Comparison of ENCODE assay signal across 8 cellular contexts in genomic region chr7:66629222-66629658, GRCh38. TPM values are rescaled to one million over a fixed set of nuclear protein-coding genes. Genes with fewer than 3 reads are reported as not detected.
A peak's percentile ranks its signal among the peaks of the same experiment; 100 is the strongest.
DNase-seq lines count a peak whose midpoint lies in the region; ATAC-seq and TF ChIP-seq lines count a peak whose summit lies in the region.

No MANE protein-coding gene starts in this region.

- H3K36me3 ChIP-seq in iPS-18a (ENCODE audit: control insufficient read depth, low read depth, low read length), result no peaks in the 10 kb centered on the region

- no peaks in the 10 kb centered on the region for H3K27me3 Mint-ChIP-seq in stimulated activated memory B cell treated with anti-CD40 and anti-IgM and Interleukin-4, amounts not matched to agents 10 μg/mL and 1 μg/mL and 100 μg/mL, for 72 hours

- H3K36me3 Mint-ChIP-seq in stimulated activated memory B cell treated with anti-CD40 and anti-IgM and Interleukin-4, amounts not matched to agents 10 μg/mL and 1 μg/mL and 100 μg/mL, for 72 hours, result peaks cover 12% of the 10 kb centered on the region

- ATAC-seq in HG02852 (IDR thresholded peaks at IDR 0.05; ENCODE audit: unreplicated experiment), result peak; percentile 5
- peak; percentile 21 for ATAC-seq in stimulated activated memory B cell treated with anti-CD40 and anti-IgM and Interleukin-4, amounts not matched to agents 10 μg/mL and 1 μg/mL and 100 μg/mL, for 72 hours
- no peak for ATAC-seq in HG03039 (IDR thresholded peaks at IDR 0.05; ENCODE audit: unreplicated experiment)

- H3K27ac Mint-ChIP-seq in stimulated activated memory B cell treated with anti-CD40 and anti-IgM and Interleukin-4, amounts not matched to agents 10 μg/mL and 1 μg/mL and 100 μg/mL, for 72 hours, result peak overlapping the region; percentile 79

- H3K27ac ChIP-seq in C4-2B, result peak overlapping the region; percentile 61
- peak overlapping the region; percentile 77 for H3K27ac ChIP-seq in adipose tissue (ENCODE audit: low read depth, low read length)
- H3K27ac ChIP-seq in iPS-18a (ENCODE audit: low read length), result no peak overlapping the region

- H3K4me3 Mint-ChIP-seq in stimulated activated memory B cell treated with anti-CD40 and anti-IgM and Interleukin-4, amounts not matched to agents 10 μg/mL and 1 μg/mL and 100 μg/mL, for 72 hours, result peak overlapping the region; percentile 91

- H3K9me3 Mint-ChIP-seq in stimulated activated memory B cell treated with anti-CD40 and anti-IgM and Interleukin-4, amounts not matched to agents 10 μg/mL and 1 μg/mL and 100 μg/mL, for 72 hours, result no peaks in the 10 kb centered on the region

- peaks cover 3% of the 10 kb centered on the region for H3K4me1 ChIP-seq in iPS-18a (ENCODE audit: control insufficient read depth, low read depth, low read length)

- no peaks in the 10 kb centered on the region for H3K9me3 ChIP-seq in iPS-18a (ENCODE audit: control insufficient read depth, low read depth, low read length)

- no peak for TF ChIP-seq CTCF in C4-2B (conservative IDR thresholded peaks at IDR 0.05)

- H3K9ac ChIP-seq in iPS-18a (ENCODE audit: low read length), result peak overlapping the region; percentile 30

- peaks cover 52% of the 10 kb centered on the region for H3K4me1 Mint-ChIP-seq in stimulated activated memory B cell treated with anti-CD40 and anti-IgM and Interleukin-4, amounts not matched to agents 10 μg/mL and 1 μg/mL and 100 μg/mL, for 72 hours

- 7 to 29% (median 12%) methylated on average over 10 to 30 of the region's 30 CpGs for WGBS in adipose tissue, 3 donors

- peak overlapping the region; percentile 61 for H3K4me3 ChIP-seq in iPS-18a (ENCODE audit: low read length)

- no peak for DNase-seq in retina
- DNase-seq in OCI-M1 (lab: John Stamatoyannopoulos, UW), result no peak

- peaks cover 8% of the 10 kb centered on the region for H3K27me3 ChIP-seq in iPS-18a (ENCODE audit: control insufficient read depth, insufficient read depth, low read length)

RNA-seq across cellular contexts. Expression of gene KCTD7, which starts 0.6 kb away (rescaled TPM):
- polyA plus RNA-seq in adipose tissue, result 1 to 10 TPM; 2.7 to 8.1 (median 4.3) TPM
